Comparison of ENCODE assay signal across 1 cellular context in genomic region chr12:12266389-12266872, GRCh38.
TF ChIP-seq lines count a peak whose summit lies in the region.

No MANE protein-coding gene starts in this region.

TF ChIP-seq in K562, 482 proteins besides CTCF, POLR2A, EP300 and RAD21 (continued from another document):
- TF ChIP-seq ZNF740 (CRISPR knock-in tag; IDR thresholded peaks at IDR 0.05) (no peak), ZNF740 (tag; IDR thresholded peaks at IDR 0.05) (0 out of 4 replicates have a peak, but pooled peaks of 1 of the 2 experiments have one; percentile 29), ZBED1 (IDR thresholded peaks at IDR 0.05) (0 out of 2 replicates have a peak, but pooled peaks have one; percentile 20), ATF6 (CRISPR knock-in tag; IDR thresholded peaks at IDR 0.05) (0 out of 2 replicates have a peak, but pooled peaks have one; percentile 16), ZFX (CRISPR knock-in tag; IDR thresholded peaks at IDR 0.05) (no peak), CEBPG (CRISPR knock-in tag; IDR thresholded peaks at IDR 0.05) (no peak), CEBPG (tag; conservative IDR thresholded peaks at IDR 0.05 in 1 of 2, IDR thresholded peaks at IDR 0.05 in 1 of 2) (no peak)
